ENCODE assay signal across 8 cellular contexts in genomic region chr1:34786521-34787325, GRCh38. TPM values are rescaled to one million over a fixed set of nuclear protein-coding genes. Genes with fewer than 3 reads are reported as not detected.
DNase-seq lines count a peak whose midpoint lies in the region; ATAC-seq and TF ChIP-seq lines count a peak whose summit lies in the region.

No MANE protein-coding gene starts in this region.

- H3K27me3 ChIP-seq in Panc1 (ENCODE audit: control insufficient read depth, insufficient read depth, low read length): no peaks in the 10 kb centered on the region

- CTCF ChIA-PET in Panc1 (lab: Charles Lee): interaction anchor here (0.5 to 1.0 kb wide), 5 partner anchors 66 to 856 kb away, joined by 6 to 8 read pairs (median 6); no protein-coding TSS in a partner anchor

- H3K27ac ChIP-seq in Panc1 (ENCODE audit: low read length): no peak overlapping the region

- no peaks in the 10 kb centered on the region for H3K36me3 Mint-ChIP-seq in neural crest cell (ENCODE audit: low read depth)

- no peaks in the 10 kb centered on the region for H3K4me1 ChIP-seq in Panc1 (ENCODE audit: control insufficient read depth, insufficient read depth, low read length)

- intact Hi-C loops in Panc1 (cut with micrococcal nuclease; ENCODE audit: unreplicated experiment): loop anchor here (1.0 kb wide), 1 partner anchor 66 kb away; no protein-coding TSS in a partner anchor

- BruUV-seq in Panc1 (replicated peaks; lab: Mats Ljungman, UMichigan): no TSS peak

- H3K4me1 Mint-ChIP-seq in neural crest cell: peaks cover 17% of the 10 kb centered on the region
- peaks cover 25% of the 10 kb centered on the region for H3K4me1 Mint-ChIP-seq in stimulated activated naive CD8-positive, alpha-beta T cell treated with anti-CD3 and anti-CD28 coated beads, Interleukin-15, amount 100 ng/mL, for 72 hours

- H3K4me3 Mint-ChIP-seq in neural crest cell: peak overlapping the region; percentile 41
- no peak overlapping the region for H3K4me3 Mint-ChIP-seq in stimulated activated naive CD8-positive, alpha-beta T cell treated with anti-CD3 and anti-CD28 coated beads, Interleukin-15, amount 100 ng/mL, for 72 hours

- DNase-seq in G401 (ENCODE audit: low spot score): peak; percentile 82
- peak; percentile 46 for DNase-seq in LNCaP clone FGC (ENCODE audit: low read depth)
- DNase-seq in Panc1 (ENCODE audit: low read depth, low spot score): peak; percentile 53
- peak; percentile 71 to 79 for DNase-seq in activated T-cell treated with anti-CD3 and anti-CD28 coated beads, Interleukin-2, amount 50 U/mL, for 48 hours
- DNase-seq in fibroblast of peridontal ligament (ENCODE audit: extremely low read depth): peak; percentile 75
- DNase-seq in neural crest cell (ENCODE audit: low read depth, low spot score): peak; percentile 71
- peak; percentile 62 to 64 for DNase-seq in stimulated activated naive CD8-positive, alpha-beta T cell treated with anti-CD3 and anti-CD28 coated beads, Interleukin-15, amount 100 ng/mL, for 72 hours

- H3K36me3 ChIP-seq in Panc1 (ENCODE audit: control insufficient read depth, insufficient read depth, low read length): peaks cover 5% of the 10 kb centered on the region; the same call in 1 of the 2 replicates

- no peaks in the 10 kb centered on the region for H3K9me3 Mint-ChIP-seq in neural crest cell
- H3K9me3 Mint-ChIP-seq in stimulated activated naive CD8-positive, alpha-beta T cell treated with anti-CD3 and anti-CD28 coated beads, Interleukin-15, amount 100 ng/mL, for 72 hours: no peaks in the 10 kb centered on the region

- H3K4me3 ChIP-seq in LNCaP clone FGC (ENCODE audit: low read depth, low read length): no peak overlapping the region
- no peak overlapping the region for H3K4me3 ChIP-seq in Panc1 (ENCODE audit: low read depth in 2 of 2, low read length in 2 of 2)

- peak overlapping the region; percentile 47 for H3K27ac Mint-ChIP-seq in neural crest cell (ENCODE audit: unreplicated experiment)
- no peak overlapping the region for H3K27ac Mint-ChIP-seq in stimulated activated naive CD8-positive, alpha-beta T cell treated with anti-CD3 and anti-CD28 coated beads, Interleukin-15, amount 100 ng/mL, for 72 hours

- peaks cover 56% of the 10 kb centered on the region for H3K27me3 Mint-ChIP-seq in neural crest cell (ENCODE audit: low read depth)
- peaks cover 64% of the 10 kb centered on the region for H3K27me3 Mint-ChIP-seq in stimulated activated naive CD8-positive, alpha-beta T cell treated with anti-CD3 and anti-CD28 coated beads, Interleukin-15, amount 100 ng/mL, for 72 hours

- H3K9me3 ChIP-seq in Panc1 (ENCODE audit: control insufficient read depth, insufficient read depth, low read depth, low read length): no peaks in the 10 kb centered on the region

- peak; percentile 97 for TF ChIP-seq CTCF in LNCaP clone FGC (IDR thresholded peaks at IDR 0.05; ENCODE audit: control insufficient read depth, extremely low read depth, insufficient read depth)
- TF ChIP-seq CTCF in Panc1 (IDR thresholded peaks at IDR 0.05): peak; percentile 95
- peak; percentile 90 for TF ChIP-seq CTCF in neural crest cell (conservative IDR thresholded peaks at IDR 0.05)

- in situ Hi-C loops in G401 (cut with HindIII; ENCODE audit: low sequenced_read_pairs): no loop called here
- in situ Hi-C loops in Panc1 (cut with HindIII; ENCODE audit: low pct_unique_long_range_greater_than_20kb, low sequenced_read_pairs): no loop called here

- ATAC-seq in Panc1 (peak; percentile 88), HG03175 (IDR thresholded peaks at IDR 0.05; ENCODE audit: unreplicated experiment) (no peak)
- peak; percentile 85 for ATAC-seq in stimulated activated naive CD8-positive, alpha-beta T cell treated with anti-CD3 and anti-CD28 coated beads, Interleukin-15, amount 100 ng/mL, for 72 hours

- POLR2A ChIA-PET in Panc1 (lab: Charles Lee): interaction anchor here (0.7 kb wide), 1 partner anchor 40 kb away, joined by 3 read pairs; no protein-coding TSS in a partner anchor

RNA-seq across cellular contexts. Expression of gene GJB3, which starts 5.7 kb away (rescaled TPM):
- not detected in 2 replicates for total RNA-seq in G401 (2014; rRNA removed; shearing (Covaris generic))
- total RNA-seq in Panc1 (2021; ENCODE audit: unreplicated experiment): 0.15 TPM
- polyA plus RNA-seq in Panc1 (2012; ENCODE audit: insufficient read length): not detected
- total RNA-seq in neural crest cell: not detected in 2 replicates

RNA-seq across cellular contexts. Expression of gene GJA4, which starts 6.1 kb away (rescaled TPM):
- not detected in 2 replicates for total RNA-seq in G401 (2014; rRNA removed; shearing (Covaris generic))
- total RNA-seq in Panc1 (2021; ENCODE audit: unreplicated experiment): not detected
- polyA plus RNA-seq in Panc1 (2012; ENCODE audit: insufficient read length): not detected
- total RNA-seq in neural crest cell: 20.2 and 22.3 TPM in 2 replicates

RNA-seq across cellular contexts. Expression of gene GJB4, which starts 27.2 kb away (rescaled TPM):
- not detected in 2 replicates for total RNA-seq in G401 (2014; rRNA removed; shearing (Covaris generic))
- total RNA-seq in Panc1 (2021; ENCODE audit: unreplicated experiment) (not detected), neural crest cell (not detected in 2 replicates)
- polyA plus RNA-seq in Panc1 (2012; ENCODE audit: insufficient read length): not detected

RNA-seq across cellular contexts. Expression of gene GJB5, which starts 31.9 kb away (rescaled TPM):
- 0.24 TPM in 1 of 2 replicates, not detected in the other for total RNA-seq in G401 (2014; rRNA removed; shearing (Covaris generic))
- total RNA-seq in Panc1 (2021; ENCODE audit: unreplicated experiment) (not detected), neural crest cell (not detected in 2 replicates)
- polyA plus RNA-seq in Panc1 (2012; ENCODE audit: insufficient read length): 0.22 TPM

Comparison
In these comparisons a context has a peak if more than half of its experiments do, and no peak if none do; other contexts are left out.
1. RNA of gene GJA4, which starts 6.1 kb away (total RNA-seq): 20.2 to 22.3 TPM in neural crest cell; not detected in Panc1 (single experiment) and not detected in G401; every median in the first group is over 10 times any median in the second.
2. Peak in every context shown above with its lines, with median percentiles within 50 percentile points of each other: DNase-seq and CTCF ChIP-seq.